In genomic region chr10:79905322-79906314, GRCh38 we compare ENCODE assay signal across 9 cellular contexts. TPM values are rescaled to one million over a fixed set of nuclear protein-coding genes. Genes with fewer than 3 reads are reported as not detected.
A peak's percentile ranks its signal among the peaks of the same experiment; 100 is the strongest.
DNase-seq lines count a peak whose midpoint lies in the region; ATAC-seq and TF ChIP-seq lines count a peak whose summit lies in the region.
"Had no signal": no experiment of that assay in that cellular context is flagged by ENCODE, and none has a peak within 500 bp of the region (broad histone marks: within the 10 kb centered on the region; RNA-seq: fewer than 3 reads in every experiment).

No MANE protein-coding gene starts in this region.

- no peak overlapping the region for H3K27ac ChIP-seq in trophoblast cell (ENCODE audit: low read depth, low read length)

- peak overlapping the region; percentile 84 for H2BK120ac ChIP-seq in trophoblast cell (ENCODE audit: insufficient read depth, low read length, poor library complexity)

- CTCF ChIA-PET in WTC11 (lab: Charles Lee), result interaction anchor here (1.0 to 1.6 kb wide), 3 partner anchors 7 to 356 kb away, joined by 3 to 4 read pairs (median 3); no protein-coding TSS in a partner anchor

- no CpG with 5 or more reads among the region's 10 CpGs for WGBS in trophoblast cell (ENCODE audit: extremely low coverage, insufficient coverage, insufficient read length)

- H3K9me3 ChIP-seq in trophoblast cell (ENCODE audit: insufficient read depth, low read depth, low read length), result peaks cover 3% of the 10 kb centered on the region

- peak overlapping the region; percentile 55 for H3K14ac ChIP-seq in trophoblast cell (ENCODE audit: low read length)

- peaks cover 1 to 2% of the 10 kb centered on the region in 2 experiments for H3K36me3 ChIP-seq in trophoblast cell (ENCODE audit: control insufficient read depth in 1 of 2, insufficient read depth in 2 of 2, low read length in 2 of 2)

- H3K4me1 Mint-ChIP-seq in WTC11, result peaks cover 2% of the 10 kb centered on the region; the same call in 1 of the 2 replicates

- H3K27me3 ChIP-seq in trophoblast cell (ENCODE audit: insufficient read depth, low read length), result no peaks in the 10 kb centered on the region

- ATAC-seq in WTC11 (no peak), GM21447 (IDR thresholded peaks at IDR 0.05; ENCODE audit: unreplicated experiment) (no peak)

- peaks cover 3 to 4% of the 10 kb centered on the region in 2 experiments for H3K4me1 ChIP-seq in trophoblast cell (ENCODE audit: control insufficient read depth in 1 of 2, insufficient read depth in 2 of 2, low read length in 2 of 2)

- peaks cover 5% of the 10 kb centered on the region for H3K79me2 ChIP-seq in trophoblast cell (ENCODE audit: control insufficient read depth, insufficient read depth, low read length, poor library complexity)

- H2AFZ ChIP-seq in trophoblast cell (ENCODE audit: insufficient read depth, low read length, poor library complexity), result peak overlapping the region; percentile 95

- no peak for TF ChIP-seq CTCF in WTC11 (IDR thresholded peaks at IDR 0.05)

- H3K18ac ChIP-seq in trophoblast cell (ENCODE audit: low read length), result peak overlapping the region; percentile 81

- peak overlapping the region; percentile 81 for H3K4me3 ChIP-seq in trophoblast cell (ENCODE audit: low read depth, low read length)

- H3K4me2 ChIP-seq in trophoblast cell (ENCODE audit: low read length), result peak overlapping the region; percentile 94

- H3K23ac ChIP-seq in trophoblast cell (ENCODE audit: low read length), result no peak overlapping the region

- H3K4me3 Mint-ChIP-seq in WTC11, result peak overlapping the region; percentile 96

- H3K9ac ChIP-seq in trophoblast cell (ENCODE audit: low read length), result peak overlapping the region; percentile 72

- peaks cover 3% of the 10 kb centered on the region for H3K79me1 ChIP-seq in trophoblast cell (ENCODE audit: low read length)

- peak overlapping the region; percentile 87 for H4K91ac ChIP-seq in trophoblast cell (ENCODE audit: low read depth, low read length)

- H3K9me3 Mint-ChIP-seq in WTC11, result no peaks in the 10 kb centered on the region

- H4K12ac ChIP-seq in trophoblast cell (ENCODE audit: low read depth, low read length), result peak overlapping the region; percentile 45

- peak overlapping the region; percentile 100 for H4K8ac ChIP-seq in trophoblast cell (ENCODE audit: low read depth, low read length)

- no peak overlapping the region for H2AK5ac ChIP-seq in trophoblast cell (ENCODE audit: low read length)

- H2BK5ac ChIP-seq in trophoblast cell (ENCODE audit: low read depth, low read length, poor library complexity), result no peak overlapping the region

- no peak overlapping the region for H3K27ac Mint-ChIP-seq in WTC11

- no peak overlapping the region for H2BK12ac ChIP-seq in trophoblast cell (ENCODE audit: low read length)

- H3K36me3 Mint-ChIP-seq in WTC11, result no peaks in the 10 kb centered on the region

- peak; percentile 66 for DNase-seq in activated effector memory CD4-positive, alpha-beta T cell treated with anti-CD3 and anti-CD28 coated beads, Interleukin-2, amount 50 U/mL, for 16 hours
- DNase-seq in activated effector memory CD4-positive, alpha-beta T cell treated with Interleukin-2 at 50 U/mL for 16 hours, result no peak
- DNase-seq in WTC11 (ENCODE audit: low spot score) (no peak), glomerular endothelial cell (ENCODE audit: extremely low read depth, low read depth, low spot score) (peak; percentile 5), trophoblast cell (peak in 1 of 2 donors; percentile 3), globus pallidus (ENCODE audit: low spot score) (no peak), NCI-H446 treated with DMSO at 0.1 percent for 48 hours (lab: John Stamatoyannopoulos, UW) (no peak)

- POLR2A ChIA-PET in WTC11 (lab: Charles Lee), result no interaction called here

- H3K4ac ChIP-seq in trophoblast cell (ENCODE audit: low read depth, low read length), result no peak overlapping the region

- peaks cover 33% of the 10 kb centered on the region for H3K27me3 Mint-ChIP-seq in WTC11 (ENCODE audit: low read depth)

TF ChIP-seq in WTC11, 78 proteins besides CTCF, POLR2A, EP300 and RAD21:
- TF ChIP-seq MYBL2 (CRISPR knock-in tag; IDR thresholded peaks at IDR 0.05) (no peak), JUN (CRISPR knock-in tag; IDR thresholded peaks at IDR 0.05) (no peak), ZNF138 (CRISPR knock-in tag; conservative IDR thresholded peaks at IDR 0.05) (no peak)

RNA-seq across cellular contexts. Expression of gene SFTPD, which starts 43.3 kb away (rescaled TPM):
- total RNA-seq in WTC11 (2021) (0.66 to 1.1 TPM (median 0.80 TPM) in 3 replicates), glomerular endothelial cell (not detected in 2 replicates)
- 0.14 and 0.19 TPM in 2 replicates for polyA plus RNA-seq in trophoblast cell (2013)
- total RNA-seq: dermis microvascular lymphatic vessel endothelial cell had no signal

Comparison
In these comparisons a context has a peak if more than half of its experiments do, and no peak if none do; other contexts are left out.
1. DNase-seq: peak in activated effector memory CD4-positive, alpha-beta T cell treated with anti-CD3 and anti-CD28 coated beads, Interleukin-2, amount 50 U/mL, for 16 hours (single experiment) and glomerular endothelial cell (single experiment); none in activated effector memory CD4-positive, alpha-beta T cell treated with Interleukin-2 at 50 U/mL for 16 hours (single experiment), WTC11 (single experiment), globus pallidus (single experiment) and NCI-H446 treated with DMSO at 0.1 percent for 48 hours (single experiment).